In the genomic region with DNA sequence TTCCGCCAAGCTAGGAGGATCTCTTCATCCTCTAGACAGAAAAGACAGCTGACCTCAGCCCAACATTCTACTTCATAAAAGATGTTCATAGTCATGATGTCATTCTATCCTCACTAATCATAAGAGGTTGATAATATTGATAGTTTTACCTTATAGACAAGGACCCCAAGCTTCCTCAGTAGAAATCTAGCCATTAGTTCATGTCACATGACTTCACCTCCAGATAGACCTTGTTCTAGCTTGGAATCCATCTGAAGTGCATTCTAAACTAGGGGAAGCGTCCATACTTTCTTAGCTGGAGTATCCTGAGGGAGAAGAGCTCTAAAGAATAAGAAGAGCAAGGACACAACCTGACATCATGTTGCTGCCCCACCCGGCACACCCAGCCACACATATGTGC, we compare ENCODE assay signal across 24 cellular contexts.
DNase-seq lines count a peak whose midpoint lies in the region; ATAC-seq, FAIRE-seq and TF ChIP-seq lines count a peak whose summit lies in the region.
"Had no signal": no experiment of that assay in that cellular context is flagged by ENCODE, and none has a peak within 500 bp of the region (broad histone marks: within the 10 kb centered on the region; RNA-seq: fewer than 3 reads in every experiment).

No MANE protein-coding gene starts in this region.

- ATAC-seq in IMR-90 (ENCODE audit: low read depth) (no peak), K562 (no peak), omental fat pad (ENCODE audit: low FRiP score) (no peak)
- ATAC-seq: GM23338, HCT116 had no signal

- dilution Hi-C loops in IMR-90 (cut with HindIII; ENCODE audit: low sequenced_read_pairs, unreplicated experiment) = no loop called here

- H3K14ac ChIP-seq in IMR-90 (replicated peaks; ENCODE audit: low read depth, low read length) = no peak overlapping the region

- peak overlapping the region; percentile 62; the same call in 1 of the 2 replicates for H3K18ac ChIP-seq in IMR-90 (ENCODE audit: low read depth, low read length)

- POLR2A ChIA-PET in IMR-90 (lab: Charles Lee; ENCODE audit: unreplicated experiment) (interaction anchor here (0.7 kb wide), 1 partner anchor 292 kb away, joined by 5 read pairs; no protein-coding TSS in a partner anchor), K562 (lab: Yijun Ruan, JAX) (interaction anchor here (0.6 to 3.5 kb wide), 7 partner anchors 9 to 307 kb away, joined by 3 to 36 read pairs (median 4); no protein-coding TSS in a partner anchor)

- no CpG with 5 or more reads among the region's 3 CpGs for WGBS in IMR-90 (ENCODE audit: extremely low coverage in 2 of 2, insufficient read length in 1 of 2), 2 experiments
- 79% methylated on average over 3 of the region's 3 CpGs for WGBS in K562 (ENCODE audit: insufficient coverage, low coverage, missing lambda C conversion rate)

- H3K9me1 ChIP-seq in IMR-90 (ENCODE audit: insufficient read depth, low read length) (peaks cover 8% of the 10 kb centered on the region), K562 (ENCODE audit: control insufficient read depth, insufficient read depth, low read length) (no peaks in the 10 kb centered on the region)

- in situ Hi-C loops in IMR-90 (cut with MboI; ENCODE audit: low sequenced_read_pairs) = loop anchor here (25.0 kb wide), 1 partner anchor 301 kb away; a partner anchor contains a TSS
- in situ Hi-C loops in K562 (cut with MboI) = no loop called here

- H4K8ac ChIP-seq in IMR-90 (ENCODE audit: low read depth in 2 of 2, low read length in 2 of 2) = no peak overlapping the region

- H3K56ac ChIP-seq in IMR-90 (ENCODE audit: extremely low read depth, insufficient read depth, low read length) = no peak overlapping the region

- no peak for TF ChIP-seq CTCF in IMR-90 (conservative IDR thresholded peaks at IDR 0.05; ENCODE audit: low read depth, low read length)
- no peak for TF ChIP-seq CTCF in K562 (IDR thresholded peaks at IDR 0.05 in 2 of 3, conservative IDR thresholded peaks at IDR 0.05 in 1 of 3; ENCODE audit: insufficient read depth in 2 of 3, low read depth in 1 of 3, low read length in 3 of 3)
- no peak for TF ChIP-seq CTCF in parathyroid adenoma (IDR thresholded peaks at IDR 0.05)
- TF ChIP-seq CTCF in omental fat pad (IDR thresholded peaks at IDR 0.05) = no peak

- H2AK9ac ChIP-seq in IMR-90 (replicated peaks; ENCODE audit: low read depth, low read length, poor library complexity) = no peak overlapping the region

- H2BK15ac ChIP-seq in IMR-90 (ENCODE audit: low read depth, low read length) = peak overlapping the region; percentile 50; the same call in 2 of the 3 replicates

- H4K20me1 ChIP-seq in IMR-90 (ENCODE audit: insufficient read depth, low read length) = no peaks in the 10 kb centered on the region
- H4K20me1 ChIP-seq in K562 (replicated peaks; ENCODE audit: control insufficient read depth, insufficient read depth, low read length) = no peaks in the 10 kb centered on the region
- H4K20me1 ChIP-seq: BLaER1 treated with 17β-estradiol and CSF1 and Interleukin-3, amounts not matched to agents 10 nM and 100 nM had no signal

- CTCF ChIA-PET in IMR-90 (lab: Yijun Ruan, JAX) (interaction anchor here (0.9 kb wide), 1 partner anchor 154 kb away, joined by 3 read pairs; no protein-coding TSS in a partner anchor), K562 (lab: Yijun Ruan, JAX; ENCODE audit: low intra/inter-chr PET ratio) (no interaction called here)

- H2BK120ac ChIP-seq in IMR-90 (ENCODE audit: low read depth, low read length) = peak overlapping the region; percentile 10; the same call in 1 of the 2 replicates

- H2AFZ ChIP-seq in ACC112 (ENCODE audit: low read length, unreplicated experiment) (no peak overlapping the region), IMR-90 (replicated peaks; ENCODE audit: low read length, poor library complexity) (no peak overlapping the region), K562 (ENCODE audit: low read depth, low read length) (no peak overlapping the region), parathyroid adenoma (no peak overlapping the region)
- H2AFZ ChIP-seq: GM23338 had no signal

- H3K4me1 ChIP-seq in ACC112 (ENCODE audit: control insufficient read depth, insufficient read depth, low read length, unreplicated experiment) (peaks cover 64% of the 10 kb centered on the region), IMR-90 (ENCODE audit: control insufficient read depth, insufficient read depth, low read length) (peaks cover 16% of the 10 kb centered on the region), K562 (replicated peaks in 1 of 2; ENCODE audit: control insufficient read depth in 2 of 2, insufficient read depth in 2 of 2, low read length in 2 of 2) (peaks cover 4 to 80% of the 10 kb centered on the region in 2 experiments; a peak in 4 of 5 replicates), parathyroid adenoma (peaks cover 63% of the 10 kb centered on the region)

- H4K5ac ChIP-seq in IMR-90 (ENCODE audit: low read depth, low read length) = no peak overlapping the region

- TF ChIP-seq EP300 in K562 (IDR thresholded peaks at IDR 0.05; ENCODE audit: low read length) = no peak

- no peak for FAIRE-seq in K562 (lab: Jason Lieb, UNC)
- FAIRE-seq: D721Med, GM12891, GM18507 had no signal

- H3K36me3 ChIP-seq in ACC112 (ENCODE audit: insufficient read depth, low read length) = no peaks in the 10 kb centered on the region
- no peaks in the 10 kb centered on the region for H3K36me3 ChIP-seq in IMR-90 (ENCODE audit: control insufficient read depth, insufficient read depth, low read length)
- no peaks in the 10 kb centered on the region for H3K36me3 ChIP-seq in K562 (ENCODE audit: control insufficient read depth, insufficient read depth, low read length)
- no peaks in the 10 kb centered on the region for H3K36me3 ChIP-seq in parathyroid adenoma (ENCODE audit: control insufficient read depth, insufficient read depth, low read length)
- H3K36me3 ChIP-seq: BE2C; BLaER1 treated with 17β-estradiol and CSF1 and Interleukin-3, amounts not matched to agents 10 nM and 100 nM had no signal

- TF ChIP-seq RAD21 in IMR-90 (IDR thresholded peaks at IDR 0.05; ENCODE audit: low read length) = no peak
- TF ChIP-seq RAD21 in K562 (CRISPR knock-in tag; conservative IDR thresholded peaks at IDR 0.05 in 1 of 2, IDR thresholded peaks at IDR 0.05 in 1 of 2) = no peak

- no peak for TF ChIP-seq POLR2A in IMR-90 (IDR thresholded peaks at IDR 0.05; ENCODE audit: low read depth, low read length)
- TF ChIP-seq POLR2A in K562 (conservative IDR thresholded peaks at IDR 0.05) = no peak

- H2BK20ac ChIP-seq in IMR-90 (ENCODE audit: low read depth, low read length) = peak overlapping the region; percentile 73; the same call in 1 of the 2 replicates

- BruUV-seq in IMR-90 (replicated peaks; lab: Mats Ljungman, UMichigan) = no TSS peak
- BruUV-seq in K562 (replicated peaks; lab: Mats Ljungman, UMichigan) = no TSS peak

- no peak overlapping the region for H3K23ac ChIP-seq in IMR-90 (ENCODE audit: low read depth, low read length)

- H3K4me2 ChIP-seq in IMR-90 (ENCODE audit: low read depth, low read length) = no peak overlapping the region
- H3K4me2 ChIP-seq in K562 (ENCODE audit: insufficient read depth, low read length) = no peak overlapping the region; the same call in 1 of the 2 replicates
- H3K4me2 ChIP-seq in parathyroid adenoma (ENCODE audit: low read length) = no peak overlapping the region
- H3K4me2 ChIP-seq: GM23338 had no signal

- no peak overlapping the region for H2BK5ac ChIP-seq in IMR-90 (ENCODE audit: low read depth, low read length, poor library complexity, severe bottlenecking)

- DNase-seq in IMR-90 = no peak
- no peak for DNase-seq in K562 (ENCODE audit: extremely low read depth in 1 of 4, low spot score in 3 of 4)
- DNase-seq in nucleus accumbens (lab: John Stamatoyannopoulos, UW) = no peak
- no peak for DNase-seq in SW480 (ENCODE audit: low spot score)
- no peak for DNase-seq in omental fat pad (ENCODE audit: low spot score)
- DNase-seq in NCI-H1694 (lab: John Stamatoyannopoulos, UW) = no peak
- DNase-seq: ACHN; AML-193; BE2C; CD4-positive, alpha-beta T cell; CD8-positive, alpha-beta memory T cell; DMS 273 treated with DMSO at 0.1 percent for 48 hours; DMS79 treated with DMSO at 0.1 percent for 48 hours; GF-D8; H9; HFFc6 had no signal

- H3K9ac ChIP-seq in IMR-90 (ENCODE audit: low read depth, low read length) (no peak overlapping the region), K562 (ENCODE audit: insufficient read depth in 1 of 2, low read depth in 2 of 2, low read length in 2 of 2) (no peak overlapping the region), parathyroid adenoma (no peak overlapping the region)
- H3K9ac ChIP-seq: BLaER1 treated with 17β-estradiol and CSF1 and Interleukin-3, amounts not matched to agents 10 nM and 100 nM had no signal

- H3K27ac ChIP-seq in ACC112 (ENCODE audit: low read depth, low read length) (0 out of 2 replicates have a peak overlapping the region, but pooled peaks have one; percentile 100), IMR-90 (ENCODE audit: insufficient read depth, low read length) (no peak overlapping the region), K562 (ENCODE audit: extremely low read depth, low read depth, low read length) (no peak overlapping the region), parathyroid adenoma (peak overlapping the region; percentile 98)
- H3K27ac ChIP-seq: BLaER1 treated with 17β-estradiol and CSF1 and Interleukin-3, amounts not matched to agents 10 nM and 100 nM had no signal

- peak overlapping the region; percentile 49; the same call in 1 of the 2 replicates for H4K91ac ChIP-seq in IMR-90 (ENCODE audit: insufficient read depth, low read depth, low read length)

- H3K9me3 ChIP-seq in IMR-90 (ENCODE audit: control insufficient read depth, insufficient read depth, low read length) = no peaks in the 10 kb centered on the region
- H3K9me3 ChIP-seq in K562 (replicated peaks; ENCODE audit: control insufficient read depth, insufficient read depth, low read depth, low read length) = no peaks in the 10 kb centered on the region
- no peaks in the 10 kb centered on the region for H3K9me3 ChIP-seq in parathyroid adenoma (ENCODE audit: control insufficient read depth, low read length)
- H3K9me3 ChIP-seq: BE2C; BLaER1 treated with 17β-estradiol and CSF1 and Interleukin-3, amounts not matched to agents 10 nM and 100 nM had no signal

- peak overlapping the region; percentile 7; the same call in 1 of the 2 replicates for H3K4ac ChIP-seq in IMR-90 (ENCODE audit: low read depth, low read length)

- intact Hi-C loops in IMR-90 (cut with micrococcal nuclease) = loop anchor here (5.0 kb wide), 2 partner anchors 191 to 311 kb away; no protein-coding TSS in a partner anchor
- intact Hi-C loops in K562 (cut with micrococcal nuclease) = loop anchor here (5.0 kb wide), 2 partner anchors 71 to 251 kb away; no protein-coding TSS in a partner anchor

- H2AK5ac ChIP-seq in IMR-90 (ENCODE audit: low read depth, low read length) = peak overlapping the region; percentile 6; the same call in 1 of the 2 replicates

- H3K79me2 ChIP-seq in ACC112 (ENCODE audit: control insufficient read depth, insufficient read depth, low read length, unreplicated experiment) = peaks cover 13% of the 10 kb centered on the region
- H3K79me2 ChIP-seq in K562 (ENCODE audit: control insufficient read depth, insufficient read depth, low read length) = no peaks in the 10 kb centered on the region
- H3K79me2 ChIP-seq in parathyroid adenoma = no peaks in the 10 kb centered on the region

- peaks cover 9 to 20% of the 10 kb centered on the region in 2 experiments; a peak in 3 of 4 replicates for H3K79me1 ChIP-seq in IMR-90 (ENCODE audit: low read depth in 1 of 2, low read length in 2 of 2)

- H3K27me3 ChIP-seq in ACC112 (ENCODE audit: insufficient read depth, low read length) = no peaks in the 10 kb centered on the region
- no peaks in the 10 kb centered on the region for H3K27me3 ChIP-seq in IMR-90 (ENCODE audit: control insufficient read depth, insufficient read depth, low read length)
- no peaks in the 10 kb centered on the region for H3K27me3 ChIP-seq in K562 (ENCODE audit: control insufficient read depth in 2 of 2, insufficient read depth in 2 of 2, low read length in 2 of 2)
- no peaks in the 10 kb centered on the region for H3K27me3 ChIP-seq in parathyroid adenoma (ENCODE audit: control insufficient read depth, insufficient read depth, low read length)
- H3K27me3 ChIP-seq: BE2C; BLaER1 treated with 17β-estradiol and CSF1 and Interleukin-3, amounts not matched to agents 10 nM and 100 nM had no signal

- H3K4me3 ChIP-seq in ACC112 (ENCODE audit: low read depth, low read length) = no peak overlapping the region
- no peak overlapping the region for H3K4me3 ChIP-seq in IMR-90 (ENCODE audit: insufficient read depth, low read depth, low read length)
- H3K4me3 ChIP-seq in K562 = no peak overlapping the region
- H3K4me3 ChIP-seq in parathyroid adenoma (ENCODE audit: low read depth, low read length) = no peak overlapping the region
- H3K4me3 ChIP-seq: BLaER1 treated with 17β-estradiol and CSF1 and Interleukin-3, amounts not matched to agents 10 nM and 100 nM; GM23338 had no signal

Comparison
In these comparisons a context has a peak if more than half of its experiments do, and no peak if none do; other contexts are left out.
1. H3K27ac ChIP-seq: peak in ACC112 (single experiment) and parathyroid adenoma (single experiment); none in IMR-90 (single experiment) and K562 (single experiment).